9 cellular contexts compared by ENCODE assay signal in the genomic region with DNA sequence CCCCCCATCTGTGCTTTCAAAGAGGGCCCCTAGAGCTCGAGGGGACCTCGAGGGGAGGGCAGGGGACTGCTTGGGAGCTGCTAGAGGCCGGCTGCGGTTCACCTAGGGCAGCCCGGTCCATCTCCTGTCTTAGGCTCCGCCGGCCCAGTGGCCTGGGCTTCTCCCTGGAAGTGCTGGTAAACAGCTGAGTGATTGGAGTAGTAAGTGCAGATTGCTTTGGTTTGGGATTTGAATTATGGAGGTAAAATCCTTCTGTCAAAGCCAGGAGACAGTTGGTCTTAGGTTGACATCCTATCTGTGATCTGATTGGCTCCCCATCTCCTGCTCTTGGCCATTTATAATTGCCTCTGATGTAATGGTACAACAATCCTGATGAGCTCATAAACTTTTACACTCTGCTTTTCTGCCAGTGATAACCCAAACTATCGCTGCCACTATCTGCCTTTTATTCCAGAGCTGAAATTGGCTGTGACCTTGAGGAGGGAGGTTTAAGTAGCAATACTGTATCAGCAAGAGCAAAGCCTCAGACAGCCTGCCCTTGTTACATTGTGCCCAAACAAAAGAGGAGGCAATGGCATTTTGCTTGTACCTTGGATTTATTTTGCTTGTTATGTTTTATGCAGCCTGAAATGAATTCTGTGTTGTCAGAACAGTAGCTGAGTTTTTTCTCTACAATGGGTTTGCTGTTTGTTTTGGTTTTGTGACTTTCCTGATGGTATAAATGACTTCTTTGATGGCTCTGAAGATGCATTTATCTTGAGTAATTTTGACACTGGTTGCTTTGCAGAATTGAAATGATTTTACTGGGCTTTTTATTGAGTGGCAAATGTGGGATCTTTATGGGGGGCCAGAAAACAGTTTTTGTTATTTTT. TPM values are rescaled to one million over a fixed set of nuclear protein-coding genes. Genes with fewer than 3 reads are reported as not detected.
DNase-seq lines count a peak whose midpoint lies in the region; FAIRE-seq and TF ChIP-seq lines count a peak whose summit lies in the region.
"Had no signal": no experiment of that assay in that cellular context is flagged by ENCODE, and none has a peak within 500 bp of the region (broad histone marks: within the 10 kb centered on the region; RNA-seq: fewer than 3 reads in every experiment).

No MANE protein-coding gene starts in this region.

- no peak overlapping the region for H3K23ac ChIP-seq in mesendoderm (ENCODE audit: low read length)

- intact Hi-C loops in endothelial cell of umbilical vein (cut with micrococcal nuclease) (loop anchor here (1.0 to 10.0 kb wide), 5 partner anchors 25 to 1857 kb away; a partner anchor contains a TSS), CD14-positive monocyte (cut with micrococcal nuclease) (loop anchor here (5.0 kb wide), 2 partner anchors 44 to 89 kb away; a partner anchor contains a TSS)

- TF ChIP-seq CTCF in HEK293 (tag by site-specific recombination; IDR thresholded peaks at IDR 0.05) (no peak), endothelial cell of umbilical vein (IDR thresholded peaks at IDR 0.05; ENCODE audit: extremely low read depth in 1 of 2, insufficient read depth in 1 of 2, low read depth in 1 of 2, low read length in 2 of 2) (no peak), tibial nerve (IDR thresholded peaks at IDR 0.05) (no peak), CD14-positive monocyte (IDR thresholded peaks at IDR 0.05) (no peak)

- peak overlapping the region; percentile 92 for H3K27ac ChIP-seq in HEK293 (ENCODE audit: extremely low read depth, low read depth, low read length)
- peak overlapping the region; percentile 36 for H3K27ac ChIP-seq in endothelial cell of umbilical vein (ENCODE audit: insufficient read depth, low read depth, low read length)
- H3K27ac ChIP-seq in mesendoderm (ENCODE audit: low read depth, low read length): peak overlapping the region; percentile 49
- peak overlapping the region; percentile 96 to 99 (median 97) for H3K27ac ChIP-seq in tibial nerve

- no peaks in the 10 kb centered on the region for H3K27me3 Mint-ChIP-seq in CD14-positive monocyte (ENCODE audit: low read depth in 3 of 3)
- H3K27me3 Mint-ChIP-seq: activated naive CD4-positive, alpha-beta T cell treated with anti-CD3 and anti-CD28 coated beads, Interleukin-2, amount 50 U/mL, for 24 hours had no signal

- CTCF ChIA-PET in HEK293 (lab: Yijun Ruan, JAX): interaction anchor here (0.5 to 4.2 kb wide), 10 partner anchors 19 to 228 kb away, joined by 3 to 31 read pairs (median 4); a partner anchor contains a TSS
- CTCF ChIA-PET in endothelial cell of umbilical vein (lab: Charles Lee): interaction anchor here (0.7 to 9.3 kb wide), 13 partner anchors 9 to 96 kb away, joined by 3 to 81 read pairs (median 3); a partner anchor contains a TSS

- peaks cover 0 to 2% (median 0%) of the 10 kb centered on the region in 7 donors for H3K9me3 Mint-ChIP-seq in CD14-positive monocyte
- H3K9me3 Mint-ChIP-seq: activated naive CD4-positive, alpha-beta T cell treated with anti-CD3 and anti-CD28 coated beads, Interleukin-2, amount 50 U/mL, for 24 hours had no signal

- peak; percentile 44 for TF ChIP-seq POLR2A in endothelial cell of umbilical vein (IDR thresholded peaks at IDR 0.05; ENCODE audit: low read depth, low read length)
- TF ChIP-seq POLR2A in tibial nerve (IDR thresholded peaks at IDR 0.05): peak; percentile 53 to 62

- peaks cover 5 to 7% of the 10 kb centered on the region in 2 donors for H3K36me3 Mint-ChIP-seq in CD14-positive monocyte

- H3K4me3 ChIP-seq in HEK293 (ENCODE audit: low read depth, low read length) (peak overlapping the region; percentile 72), endothelial cell of umbilical vein (replicated peaks in 1 of 3; ENCODE audit: insufficient read depth in 1 of 3, low read depth in 1 of 3, low read length in 3 of 3) (peak overlapping the region; percentile 56 to 83 (median 81)), mesendoderm (ENCODE audit: low read length) (peak overlapping the region; percentile 44), tibial nerve (peak overlapping the region; percentile 80 to 95 (median 90))

- H4K5ac ChIP-seq in mesendoderm (ENCODE audit: low read length): no peak overlapping the region

- H3K18ac ChIP-seq in mesendoderm (ENCODE audit: low read length): peak overlapping the region; percentile 100

- H3K36me3 ChIP-seq in HEK293 (ENCODE audit: control insufficient read depth in 2 of 2, insufficient read depth in 1 of 2, low read length in 2 of 2) (peaks cover 0 to 10% of the 10 kb centered on the region in 2 experiments; a peak in 1 of 3 replicates), endothelial cell of umbilical vein (ENCODE audit: control insufficient read depth in 2 of 2, extremely low read depth in 1 of 2, insufficient read depth in 2 of 2, low read length in 2 of 2) (no peaks in the 10 kb centered on the region), mesendoderm (ENCODE audit: control insufficient read depth, insufficient read depth, low read length) (no peaks in the 10 kb centered on the region), tibial nerve (no peaks in the 10 kb centered on the region)

- DNase-seq in COR-L47 (lab: John Stamatoyannopoulos, UW): peak; percentile 75
- DNase-seq in NCI-H460 (ENCODE audit: extremely low read depth, low read depth): peak; percentile 78
- DNase-seq in activated CD4-positive, CD25-positive, alpha-beta regulatory T cell treated with anti-CD3 and anti-CD28 coated beads, Interleukin-2, amount 50 U/mL, for 72 hours: peak; percentile 50
- DNase-seq in endothelial cell of umbilical vein (ENCODE audit: low read depth, low spot score): peak; percentile 94
- peak; percentile 96 for DNase-seq in mesendoderm
- DNase-seq in tibial nerve (ENCODE audit: low spot score in 2 of 2): peak in 1 of 2 donors; percentile 49
- no peak for DNase-seq in CD14-positive monocyte (ENCODE audit: low spot score)

- no peak overlapping the region for H2BK15ac ChIP-seq in mesendoderm (replicated peaks; ENCODE audit: low read depth)

- peak in 1 of 2 donors; percentile 87 for TF ChIP-seq EP300 in tibial nerve (IDR thresholded peaks at IDR 0.05)

- H3K27ac Mint-ChIP-seq in CD14-positive monocyte: no peak overlapping the region
- H3K27ac Mint-ChIP-seq: activated naive CD4-positive, alpha-beta T cell treated with anti-CD3 and anti-CD28 coated beads, Interleukin-2, amount 50 U/mL, for 24 hours had no signal

- H3K4ac ChIP-seq in mesendoderm (ENCODE audit: low read depth, low read length): peak overlapping the region; percentile 74

- no peaks in the 10 kb centered on the region for H3K9me1 ChIP-seq in endothelial cell of umbilical vein (replicated peaks; ENCODE audit: control insufficient read depth, extremely low read depth, insufficient read depth, low read length)

- peaks cover 3% of the 10 kb centered on the region for H3K79me1 ChIP-seq in mesendoderm (ENCODE audit: low read length)

- peaks cover 41% of the 10 kb centered on the region for H3K4me1 ChIP-seq in HEK293 (ENCODE audit: control insufficient read depth, insufficient read depth, low read length)
- peaks cover 68% of the 10 kb centered on the region for H3K4me1 ChIP-seq in endothelial cell of umbilical vein (ENCODE audit: control insufficient read depth, extremely low read depth, insufficient read depth, low read length)
- H3K4me1 ChIP-seq in mesendoderm (ENCODE audit: control insufficient read depth, low read depth, low read length): peaks cover 30% of the 10 kb centered on the region
- H3K4me1 ChIP-seq in tibial nerve: peaks cover 6 to 71% (median 68%) of the 10 kb centered on the region in 4 donors

- no CpG with 5 or more reads among the region's 8 CpGs for WGBS in mesendoderm (ENCODE audit: extremely low coverage, insufficient coverage, low lambda C conversion rate)
- WGBS in tibial nerve, 2 donors: 0% methylated on average over 6 to 8 of the region's 8 CpGs

- H2BK120ac ChIP-seq in mesendoderm (ENCODE audit: low read depth, low read length): no peak overlapping the region

- no peak overlapping the region for H3K4me3 Mint-ChIP-seq in CD14-positive monocyte
- H3K4me3 Mint-ChIP-seq: activated naive CD4-positive, alpha-beta T cell treated with anti-CD3 and anti-CD28 coated beads, Interleukin-2, amount 50 U/mL, for 24 hours had no signal

- H2BK5ac ChIP-seq in mesendoderm (ENCODE audit: low read length): no peak overlapping the region

- H2AK5ac ChIP-seq in mesendoderm (ENCODE audit: low read length): no peak overlapping the region

- no peak overlapping the region for H4K8ac ChIP-seq in mesendoderm (ENCODE audit: low read depth, low read length)

- no peak overlapping the region for H2AFZ ChIP-seq in endothelial cell of umbilical vein (ENCODE audit: low read depth, low read length)

- FAIRE-seq in endothelial cell of umbilical vein (lab: Jason Lieb, UNC): peak; percentile 95

- H3K79me2 ChIP-seq in endothelial cell of umbilical vein (ENCODE audit: control insufficient read depth, insufficient read depth, low read length) (peaks cover 70% of the 10 kb centered on the region), mesendoderm (ENCODE audit: control insufficient read depth, insufficient read depth, low read length) (peaks cover 70% of the 10 kb centered on the region)

- no peaks in the 10 kb centered on the region for H3K27me3 ChIP-seq in endothelial cell of umbilical vein (ENCODE audit: control insufficient read depth in 2 of 2, insufficient read depth in 2 of 2, low read length in 2 of 2)
- no peaks in the 10 kb centered on the region for H3K27me3 ChIP-seq in mesendoderm (ENCODE audit: insufficient read depth, low read length, poor library complexity)
- no peaks in the 10 kb centered on the region for H3K27me3 ChIP-seq in tibial nerve

- POLR2A ChIA-PET in HEK293 (lab: Yijun Ruan, JAX): interaction anchor here (0.5 to 5.0 kb wide), 26 partner anchors 8 to 198 kb away, joined by 3 to 56 read pairs (median 6); a partner anchor contains a TSS
- POLR2A ChIA-PET in endothelial cell of umbilical vein (lab: Charles Lee): interaction anchor here (1.0 to 2.9 kb wide), 3 partner anchors 8 to 47 kb away, joined by 3 to 17 read pairs (median 4); no protein-coding TSS in a partner anchor

- peaks cover 19% of the 10 kb centered on the region for H3K4me1 Mint-ChIP-seq in CD14-positive monocyte

- H3K9ac ChIP-seq in endothelial cell of umbilical vein (replicated peaks; ENCODE audit: extremely low read depth, insufficient read depth, low read length): peak overlapping the region; percentile 88
- peak overlapping the region; percentile 94 for H3K9ac ChIP-seq in mesendoderm (ENCODE audit: low read length)

- peaks cover 23% of the 10 kb centered on the region for H4K20me1 ChIP-seq in endothelial cell of umbilical vein (replicated peaks; ENCODE audit: control insufficient read depth, extremely low read depth, insufficient read depth, low read length)

- no peaks in the 10 kb centered on the region for H3K9me3 ChIP-seq in HEK293 (ENCODE audit: control insufficient read depth, insufficient read depth, low read depth, low read length)
- no peaks in the 10 kb centered on the region for H3K9me3 ChIP-seq in endothelial cell of umbilical vein (replicated peaks; ENCODE audit: control insufficient read depth, insufficient read depth, low read length)
- H3K9me3 ChIP-seq in tibial nerve: no peaks in the 10 kb centered on the region

- dilution Hi-C loops in endothelial cell of umbilical vein (cut with MboI; ENCODE audit: extremely low pct_ligation_motif_present, low sequenced_read_pairs): no loop called here

- H3K56ac ChIP-seq in mesendoderm (ENCODE audit: low read length): peak overlapping the region; percentile 96

- H3K4me2 ChIP-seq in endothelial cell of umbilical vein (ENCODE audit: insufficient read depth, low read length) (peak overlapping the region; percentile 66), mesendoderm (ENCODE audit: low read length) (peak overlapping the region; percentile 96)

- BruUV-seq in endothelial cell of umbilical vein (replicated peaks; lab: Mats Ljungman, UMichigan): TSS peak; percentile 46

RNA-seq across cellular contexts. Expression of a gene that starts 2.4 kb away (rescaled TPM):
- 16.5 and 17.6 TPM in 2 replicates for total RNA-seq in NCI-H460 (2014; rRNA removed; shearing (Covaris generic))
- polyA plus RNA-seq in NCI-H460 (2014; cell fraction: nucleus; rRNA removed): 12.9 and 19.3 TPM in 2 replicates
- total RNA-seq in endothelial cell of umbilical vein: 67.0 and 77.2 TPM in 2 replicates
- 36.9 and 39.0 TPM in 2 replicates for polyA plus RNA-seq in endothelial cell of umbilical vein
- polyA plus RNA-seq in endothelial cell of umbilical vein (2011; cell fraction: cytosol; rRNA removed): 33.9 and 37.5 TPM in 2 replicates
- polyA plus RNA-seq in endothelial cell of umbilical vein (2011; cell fraction: nucleus; rRNA removed): 69.0 and 81.0 TPM in 2 replicates
- polyA plus RNA-seq in endothelial cell of umbilical vein (2012): 30.6 and 34.7 TPM in 2 replicates
- polyA minus RNA-seq in endothelial cell of umbilical vein: 57.2 and 66.1 TPM in 2 replicates
- 22.1 TPM for polyA minus RNA-seq in endothelial cell of umbilical vein (2011; cell fraction: cytosol; rRNA and poly(A)+ RNA removed)
- polyA minus RNA-seq in endothelial cell of umbilical vein (2011; cell fraction: nucleus; rRNA and poly(A)+ RNA removed): 54.8 and 54.9 TPM in 2 replicates
- polyA plus RNA-seq in mesendoderm (2013, experiment 1 of 2): 96.8 TPM
- polyA plus RNA-seq in mesendoderm (2013, experiment 2 of 2): 97.9 TPM
- total RNA-seq in tibial nerve: 10 to 100 TPM; 49.6 to 90.0 (median 54.3) TPM
- 1 to 10 TPM; 6.6 to 9.5 TPM for polyA plus RNA-seq in CD14-positive monocyte

Comparison
In these comparisons a context has a peak if more than half of its experiments do, and no peak if none do; other contexts are left out.
1. H3K27ac ChIP-seq: peak in every context shown above with its lines; median percentile 97 in tibial nerve; 92 in HEK293; 49 in mesendoderm; 36 in endothelial cell of umbilical vein.